9 cellular contexts compared by ENCODE assay signal in genomic region chr11:47983464-47984397, GRCh38. TPM values are rescaled to one million over a fixed set of nuclear protein-coding genes. Genes with fewer than 3 reads are reported as not detected.
DNase-seq lines count a peak whose midpoint lies in the region; ATAC-seq, FAIRE-seq and TF ChIP-seq lines count a peak whose summit lies in the region.
"Had no signal": no experiment of that assay in that cellular context is flagged by ENCODE, and none has a peak within 500 bp of the region (broad histone marks: within the 10 kb centered on the region; RNA-seq: fewer than 3 reads in every experiment).

No MANE protein-coding gene starts in this region.

- in situ Hi-C loops in Caki2 (cut with HindIII; ENCODE audit: low pct_unique_long_range_greater_than_20kb, low sequenced_read_pairs) = no loop called here
- in situ Hi-C loops in brain microvascular endothelial cell (cut with HindIII; ENCODE audit: low pct_ligation_motif_present, low sequenced_read_pairs) = no loop called here

- H3K27me3 ChIP-seq in brain microvascular endothelial cell (replicated peaks) = no peaks in the 10 kb centered on the region
- H3K27me3 ChIP-seq: suprapubic skin had no signal

- H3K9me3 Mint-ChIP-seq in natural killer cell = no peaks in the 10 kb centered on the region

- intact Hi-C loops in natural killer cell (cut with micrococcal nuclease) = loop anchor here (5.0 kb wide), 2 partner anchors 34 to 74 kb away; no protein-coding TSS in a partner anchor

- ATAC-seq in natural killer cell = peak in 1 of 3 donors; percentile 30
- ATAC-seq in GM18868 (IDR thresholded peaks at IDR 0.05; ENCODE audit: unreplicated experiment) = no peak
- no peak for ATAC-seq in HG03280 (IDR thresholded peaks at IDR 0.05; ENCODE audit: unreplicated experiment)

- no peak overlapping the region for H3K4me3 ChIP-seq in brain microvascular endothelial cell (ENCODE audit: low read depth, low read length)
- H3K4me3 ChIP-seq: suprapubic skin had no signal

- peaks cover 57 to 66% of the 10 kb centered on the region in 2 donors for H3K4me1 Mint-ChIP-seq in natural killer cell

- peak overlapping the region; percentile 43 for H3K27ac ChIP-seq in brain microvascular endothelial cell
- H3K27ac ChIP-seq: suprapubic skin had no signal

- DNase-seq in Caki2 (ENCODE audit: low read depth) (peak; percentile 57), MV-4-11 (lab: John Stamatoyannopoulos, UW) (peak; percentile 57), brain microvascular endothelial cell (peak; percentile 64), natural killer cell (no peak), iPS-NIHi7 (ENCODE audit: extremely low spot score) (no peak), urothelium cell line (ENCODE audit: low spot score) (no peak)

- H3K27ac Mint-ChIP-seq in natural killer cell = peak overlapping the region; percentile 89 to 93

- H3K4me3 Mint-ChIP-seq in natural killer cell = peak overlapping the region; percentile 86

- no peaks in the 10 kb centered on the region for H3K27me3 Mint-ChIP-seq in natural killer cell (ENCODE audit: low read depth in 2 of 2)

- FAIRE-seq in urothelium cell line (lab: Jason Lieb, UNC) = no peak

- no peaks in the 10 kb centered on the region for H3K36me3 ChIP-seq in brain microvascular endothelial cell (replicated peaks)
- H3K36me3 ChIP-seq: suprapubic skin had no signal

- H3K36me3 Mint-ChIP-seq in natural killer cell = no peaks in the 10 kb centered on the region

- no peak for TF ChIP-seq CTCF in brain microvascular endothelial cell (IDR thresholded peaks at IDR 0.05; ENCODE audit: low read depth, low read length, missing control alignments)
- no peak for TF ChIP-seq CTCF in natural killer cell (IDR thresholded peaks at IDR 0.05)

RNA-seq across cellular contexts. Expression of gene PTPRJ, which starts 3.4 kb away (rescaled TPM):
- 23.3 and 33.3 TPM in 2 replicates for total RNA-seq in Caki2 (2014; rRNA removed; shearing (Covaris generic); ENCODE audit: low replicate concordance)
- total RNA-seq in natural killer cell = 100 to 1,000 TPM; 110 to 127 (median 111) TPM

Comparison
In these comparisons a context has a peak if more than half of its experiments do, and no peak if none do; other contexts are left out.
1. DNase-seq: peak in Caki2 (single experiment), MV-4-11 (single experiment) and brain microvascular endothelial cell (single experiment); none in natural killer cell (single experiment), iPS-NIHi7 (single experiment) and urothelium cell line (single experiment).